1 cellular context compared by ENCODE assay signal in the genomic region with DNA sequence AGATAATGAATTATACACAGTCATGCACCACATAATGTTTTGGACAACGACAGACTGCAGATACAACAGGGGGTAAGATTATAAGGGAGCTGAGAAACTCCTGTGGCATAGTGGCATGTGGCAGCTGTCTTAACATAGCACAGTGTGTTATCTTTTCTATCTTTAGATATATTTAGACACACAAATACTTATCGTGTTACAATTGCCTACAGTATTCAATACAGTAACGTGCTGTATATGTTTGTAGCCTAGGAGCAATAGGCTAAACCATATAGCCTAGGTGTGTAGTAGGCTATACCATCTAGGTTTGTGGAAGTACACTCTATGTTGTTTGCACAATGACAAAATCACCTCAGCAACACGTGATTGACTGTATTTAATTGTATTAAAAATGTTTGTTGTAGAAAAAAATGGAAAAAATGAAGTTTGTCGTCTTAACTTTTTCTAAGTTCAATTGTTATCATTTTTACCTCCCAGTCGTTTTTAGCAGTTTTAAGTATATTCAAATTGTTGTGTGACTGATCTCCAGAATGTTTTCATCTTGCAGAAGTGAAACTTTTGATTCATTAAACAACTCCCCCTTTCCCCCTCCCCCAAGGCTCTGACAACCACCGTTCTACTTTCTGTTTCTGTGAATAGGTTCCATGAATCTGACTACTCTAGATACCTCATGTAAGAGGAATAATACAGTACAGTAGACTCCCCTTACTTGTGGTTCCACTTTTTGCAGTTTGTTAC.
TF ChIP-seq lines count a peak whose summit lies in the region.

No MANE protein-coding gene starts in this region.

TF ChIP-seq in HepG2, 621 proteins besides CTCF, POLR2A, EP300 and RAD21 (continued from another document):
- no peak for TF ChIP-seq ZFYVE20 (CRISPR knock-in tag; IDR thresholded peaks at IDR 0.05; ENCODE audit: borderline replicate concordance, low read depth)
- no peak for TF ChIP-seq HIC2 (CRISPR knock-in tag; IDR thresholded peaks at IDR 0.05; ENCODE audit: low read depth)
- no peak for TF ChIP-seq FOXC1 (CRISPR knock-in tag; IDR thresholded peaks at IDR 0.05; ENCODE audit: borderline replicate concordance)
- no peak for TF ChIP-seq ZSCAN29 (CRISPR knock-in tag; conservative IDR thresholded peaks at IDR 0.05)
